In the genomic region with DNA sequence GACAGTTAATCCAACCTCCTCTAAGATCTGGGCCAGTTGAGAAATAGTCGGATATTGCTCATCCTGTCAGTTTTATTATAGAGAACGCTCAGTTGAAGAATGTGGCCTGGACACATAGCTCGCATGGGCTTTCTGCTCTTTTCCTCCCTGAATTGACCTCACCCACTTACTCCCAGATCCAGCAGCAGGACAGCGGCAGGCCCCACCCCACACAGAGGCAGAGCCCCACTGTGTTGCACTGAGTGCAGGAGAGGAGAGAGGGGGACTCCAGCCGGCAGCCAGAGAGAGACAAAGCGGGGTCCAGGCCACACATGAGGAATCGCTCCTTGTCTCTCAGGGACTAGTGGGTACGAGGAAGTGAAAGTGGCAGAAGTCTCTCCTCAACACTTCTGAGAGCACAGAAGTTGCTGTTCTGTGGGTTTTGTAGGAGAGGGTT, we compare ENCODE assay signal across 11 cellular contexts.
A peak's percentile ranks its signal among the peaks of the same experiment; 100 is the strongest.
DNase-seq lines count a peak whose midpoint lies in the region; ATAC-seq, FAIRE-seq and TF ChIP-seq lines count a peak whose summit lies in the region.
"Had no signal": no experiment of that assay in that cellular context is flagged by ENCODE, and none has a peak within 500 bp of the region (broad histone marks: within the 10 kb centered on the region; RNA-seq: fewer than 3 reads in every experiment).

No MANE protein-coding gene starts in this region.

- no peak overlapping the region for H2AFZ ChIP-seq in astrocyte (ENCODE audit: low read depth, low read length)
- no peak overlapping the region for H2AFZ ChIP-seq in osteoblast (ENCODE audit: low read length)

- H3K27ac ChIP-seq in astrocyte (ENCODE audit: low read depth, low read length) (no peak overlapping the region), osteoblast (ENCODE audit: low read depth, low read length) (peak overlapping the region; percentile 38)

- H3K4me3 ChIP-seq in astrocyte (ENCODE audit: insufficient read depth, low read depth, low read length) (no peak overlapping the region), osteoblast (ENCODE audit: insufficient read depth, low read length) (no peak overlapping the region)

- peaks cover 6% of the 10 kb centered on the region for H3K36me3 Mint-ChIP-seq in astrocyte (ENCODE audit: low read depth, unreplicated experiment)
- H3K36me3 Mint-ChIP-seq: activated CD4-positive, alpha-beta memory T cell treated with anti-CD3 and anti-CD28 coated beads for 36 hours had no signal

- H3K4me2 ChIP-seq in astrocyte (ENCODE audit: low read length) (no peak overlapping the region), osteoblast (ENCODE audit: insufficient read depth, low read length) (peak overlapping the region; percentile 5)

- ATAC-seq in HG03108 (IDR thresholded peaks at IDR 0.05; ENCODE audit: unreplicated experiment) = peak; percentile 64
- no peak for ATAC-seq in HG02884 (IDR thresholded peaks at IDR 0.05; ENCODE audit: unreplicated experiment)

- H3K9me3 ChIP-seq in astrocyte (ENCODE audit: insufficient read depth, low read depth, low read length) (no peaks in the 10 kb centered on the region), osteoblast (ENCODE audit: low read depth, low read length) (no peaks in the 10 kb centered on the region)

- no peaks in the 10 kb centered on the region for H3K27me3 ChIP-seq in astrocyte (ENCODE audit: insufficient read depth, low read length)
- H3K27me3 ChIP-seq in osteoblast (ENCODE audit: insufficient read depth, low read length) = no peaks in the 10 kb centered on the region

- H3K27me3 Mint-ChIP-seq in astrocyte (ENCODE audit: low read depth, unreplicated experiment) = no peaks in the 10 kb centered on the region

- H3K4me1 ChIP-seq in astrocyte (ENCODE audit: insufficient read depth, low read length) = peaks cover 27% of the 10 kb centered on the region
- H3K4me1 ChIP-seq in osteoblast (ENCODE audit: insufficient read depth, low read length) = peaks cover 73% of the 10 kb centered on the region

- no peak for TF ChIP-seq CTCF in GM10266 (IDR thresholded peaks at IDR 0.05; ENCODE audit: control insufficient read depth, insufficient read depth, low read depth, missing control alignments)
- no peak for TF ChIP-seq CTCF in astrocyte (IDR thresholded peaks at IDR 0.05; ENCODE audit: insufficient read depth, low read depth, low read length)
- no peak for TF ChIP-seq CTCF in osteoblast (IDR thresholded peaks at IDR 0.05; ENCODE audit: extremely low read depth, low read depth, low read length)

- H3K9me3 Mint-ChIP-seq in astrocyte (ENCODE audit: unreplicated experiment) = no peaks in the 10 kb centered on the region
- H3K9me3 Mint-ChIP-seq: activated CD4-positive, alpha-beta memory T cell treated with anti-CD3 and anti-CD28 coated beads for 36 hours had no signal

- peaks cover 92% of the 10 kb centered on the region for H4K20me1 ChIP-seq in astrocyte (ENCODE audit: insufficient read depth, low read length)
- peaks cover 40% of the 10 kb centered on the region for H4K20me1 ChIP-seq in osteoblast (ENCODE audit: insufficient read depth, low read length)

- H3K27ac Mint-ChIP-seq in astrocyte (ENCODE audit: unreplicated experiment) = peak overlapping the region; percentile 83
- H3K27ac Mint-ChIP-seq: activated CD4-positive, alpha-beta memory T cell treated with anti-CD3 and anti-CD28 coated beads for 36 hours had no signal

- no peak overlapping the region for H3K4me3 Mint-ChIP-seq in astrocyte (ENCODE audit: unreplicated experiment)
- H3K4me3 Mint-ChIP-seq: activated CD4-positive, alpha-beta memory T cell treated with anti-CD3 and anti-CD28 coated beads for 36 hours had no signal

- H3K79me2 ChIP-seq in astrocyte (ENCODE audit: insufficient read depth, low read length) = peaks cover 100% of the 10 kb centered on the region
- H3K79me2 ChIP-seq in osteoblast (ENCODE audit: insufficient read depth, low read length) = peaks cover 100% of the 10 kb centered on the region

- H3K36me3 ChIP-seq in astrocyte (ENCODE audit: insufficient read depth, low read length) (peaks cover 24% of the 10 kb centered on the region), osteoblast (ENCODE audit: insufficient read depth, low read length) (peaks cover 41% of the 10 kb centered on the region)

- peaks cover 10% of the 10 kb centered on the region for H3K4me1 Mint-ChIP-seq in astrocyte (ENCODE audit: low read depth, unreplicated experiment)

- no peak for FAIRE-seq in astrocyte (lab: Jason Lieb, UNC)
- FAIRE-seq: HTR-8/SVneo had no signal

- DNase-seq in GM10266 (ENCODE audit: extremely low spot score) = peak; percentile 12
- no peak for DNase-seq in astrocyte (ENCODE audit: low read depth)
- DNase-seq in osteoblast (ENCODE audit: insufficient read length, low spot score, missing footprints) = no peak
- DNase-seq in DMS153 (lab: John Stamatoyannopoulos, UW) = no peak
- no peak for DNase-seq in activated naive CD4-positive, alpha-beta T cell (lab: John Stamatoyannopoulos, UW)
- no peak for DNase-seq in NCI-H1417 (lab: John Stamatoyannopoulos, UW)
- DNase-seq: activated CD4-positive, alpha-beta memory T cell treated with anti-CD3 and anti-CD28 coated beads for 36 hours; hypothalamus had no signal

- no peak overlapping the region for H3K9ac ChIP-seq in astrocyte (ENCODE audit: low read length)
